ENCODE assay signal across 8 cellular contexts in genomic region chr10:119131512-119132240, GRCh38. TPM values are rescaled to one million over a fixed set of nuclear protein-coding genes. Genes with fewer than 3 reads are reported as not detected.
DNase-seq lines count a peak whose midpoint lies in the region; ATAC-seq and TF ChIP-seq lines count a peak whose summit lies in the region.

No MANE protein-coding gene starts in this region.

- peaks cover 37% of the 10 kb centered on the region for H3K36me3 Mint-ChIP-seq in activated B cell treated with CpG ODN at 0.5 μM for 24 hours (ENCODE audit: low read depth)

- peaks cover 14 to 75% (median 47%) of the 10 kb centered on the region in 4 donors for H3K36me3 ChIP-seq in esophagus muscularis mucosa
- H3K36me3 ChIP-seq in hepatocyte (replicated peaks; ENCODE audit: insufficient read depth, low read depth): peaks cover 8% of the 10 kb centered on the region

- intact Hi-C loops in activated B cell treated with CpG ODN at 0.5 μM for 24 hours (cut with micrococcal nuclease) (loop anchor here (5.0 kb wide), 1 partner anchor 49 kb away; the partner anchor contains the start of gene EIF3A), esophagus muscularis mucosa (cut with DNase I) (no loop called here)

- H3K4me3 ChIP-seq in esophagus muscularis mucosa (peak overlapping the region; percentile 24 to 49 (median 40)), hepatocyte (no peak overlapping the region)

- WGBS in esophagus muscularis mucosa: 59% methylated on average over 10 of the region's 10 CpGs
- WGBS in hepatocyte (ENCODE audit: low lambda C conversion rate, missing lambda C conversion rate): 78% methylated on average over 10 of the region's 10 CpGs

- TF ChIP-seq POLR2A in esophagus muscularis mucosa (IDR thresholded peaks at IDR 0.05; ENCODE audit: low read depth): no peak

- H3K27ac Mint-ChIP-seq in activated B cell treated with CpG ODN at 0.5 μM for 24 hours: peak overlapping the region; percentile 85

- no peaks in the 10 kb centered on the region for H3K27me3 ChIP-seq in esophagus muscularis mucosa
- H3K27me3 ChIP-seq in hepatocyte: no peaks in the 10 kb centered on the region

- H3K27ac ChIP-seq in esophagus muscularis mucosa (replicated peaks in 1 of 4) (peak overlapping the region; percentile 17 to 53 (median 34)), hepatocyte (no peak overlapping the region)

- POLR2A ChIA-PET in activated B cell treated with CpG ODN at 0.5 μM for 24 hours (lab: Charles Lee): interaction anchor here (1.2 kb wide), 1 partner anchor 51 kb away, joined by 5 read pairs; the partner anchor contains the start of gene EIF3A

- ATAC-seq in GM19023 (IDR thresholded peaks at IDR 0.05; ENCODE audit: unreplicated experiment) (peak; percentile 60), activated B cell treated with CpG ODN at 0.5 μM for 24 hours (ENCODE audit: low read depth) (peak; percentile 64)

- no peaks in the 10 kb centered on the region for H3K27me3 Mint-ChIP-seq in activated B cell treated with CpG ODN at 0.5 μM for 24 hours

- TF ChIP-seq EP300 in esophagus muscularis mucosa (IDR thresholded peaks at IDR 0.05): no peak

- H3K9me2 ChIP-seq in hepatocyte (replicated peaks; ENCODE audit: insufficient read depth): no peaks in the 10 kb centered on the region

- H3K4me3 Mint-ChIP-seq in activated B cell treated with CpG ODN at 0.5 μM for 24 hours: peak overlapping the region; percentile 84

- in situ Hi-C loops in ACHN (cut with HindIII; ENCODE audit: low pct_ligation_motif_present, low pct_unique_long_range_greater_than_20kb, low sequenced_read_pairs): no loop called here

- CTCF ChIA-PET in activated B cell treated with CpG ODN at 0.5 μM for 24 hours (lab: Charles Lee): interaction anchor here (0.6 kb wide), 1 partner anchor 95 kb away, joined by 3 read pairs; no protein-coding TSS in a partner anchor

- TF ChIP-seq CTCF in activated B cell treated with CpG ODN at 0.5 μM for 24 hours (IDR thresholded peaks at IDR 0.05) (no peak), esophagus muscularis mucosa (IDR thresholded peaks at IDR 0.05) (no peak), hepatocyte (IDR thresholded peaks at IDR 0.05; ENCODE audit: poor library complexity) (no peak)

- no peaks in the 10 kb centered on the region for H3K79me2 ChIP-seq in hepatocyte

- H3K4me1 Mint-ChIP-seq in activated B cell treated with CpG ODN at 0.5 μM for 24 hours: peaks cover 17% of the 10 kb centered on the region

- no peaks in the 10 kb centered on the region for H3K9me3 ChIP-seq in esophagus muscularis mucosa
- no peaks in the 10 kb centered on the region for H3K9me3 ChIP-seq in hepatocyte (ENCODE audit: low read depth)

- H3K4me1 ChIP-seq in esophagus muscularis mucosa (peaks cover 3 to 28% (median 10%) of the 10 kb centered on the region in 4 donors), hepatocyte (ENCODE audit: insufficient read depth) (no peaks in the 10 kb centered on the region)

- no peaks in the 10 kb centered on the region for H4K20me1 ChIP-seq in hepatocyte (ENCODE audit: insufficient read depth, poor library complexity, severe bottlenecking)

- H3K9me3 Mint-ChIP-seq in activated B cell treated with CpG ODN at 0.5 μM for 24 hours: no peaks in the 10 kb centered on the region

- peak; percentile 70 for DNase-seq in ACHN
- peak; percentile 9 for DNase-seq in HT-29 (ENCODE audit: low spot score)
- no peak for DNase-seq in activated B cell treated with CpG ODN at 0.5 μM for 24 hours
- DNase-seq in esophagus muscularis mucosa (ENCODE audit: extremely low spot score): no peak
- peak; percentile 61 for DNase-seq in renal cortical epithelial cell (ENCODE audit: low read depth)
- DNase-seq in hepatocyte (ENCODE audit: low spot score): no peak
- DNase-seq in germinal center (ENCODE audit: low spot score): no peak

- H2AFZ ChIP-seq in hepatocyte: no peak overlapping the region

- H3K4me2 ChIP-seq in hepatocyte: no peak overlapping the region

RNA-seq across cellular contexts. Expression of gene DENND10, which starts 27.8 kb away (rescaled TPM):
- total RNA-seq in HT-29 (2014; rRNA removed; shearing (Covaris generic)): 29.6 and 31.6 TPM in 2 replicates
- total RNA-seq in activated B cell treated with CpG ODN at 0.5 μM for 24 hours (14.4 and 15.0 TPM in 2 replicates), esophagus muscularis mucosa (10 to 100 TPM; 19.1 to 23.7 (median 22.3) TPM), renal cortical epithelial cell (76.1 and 82.3 TPM in 2 replicates), hepatocyte (94.7 and 106 TPM in 2 replicates)
- 64.4 and 75.3 TPM in 2 replicates for polyA plus RNA-seq in hepatocyte

RNA-seq across cellular contexts. Expression of gene SFXN4, which starts 33.8 kb away (rescaled TPM):
- total RNA-seq in HT-29 (2014; rRNA removed; shearing (Covaris generic)): 37.9 and 40.4 TPM in 2 replicates
- 18.4 and 21.7 TPM in 2 replicates for total RNA-seq in activated B cell treated with CpG ODN at 0.5 μM for 24 hours
- total RNA-seq in esophagus muscularis mucosa: 10 to 100 TPM; 14.1 to 39.9 (median 17.8) TPM
- 13.1 and 14.2 TPM in 2 replicates for total RNA-seq in renal cortical epithelial cell
- 22.8 and 27.2 TPM in 2 replicates for total RNA-seq in hepatocyte
- polyA plus RNA-seq in hepatocyte: 40.3 and 41.5 TPM in 2 replicates

RNA-seq across cellular contexts. Expression of gene PRDX3, which starts 46.9 kb away (rescaled TPM):
- total RNA-seq in HT-29 (2014; rRNA removed; shearing (Covaris generic)): 142 and 156 TPM in 2 replicates
- 62.8 and 63.7 TPM in 2 replicates for total RNA-seq in activated B cell treated with CpG ODN at 0.5 μM for 24 hours
- total RNA-seq in esophagus muscularis mucosa: 100 to 1,000 TPM; 128 to 195 (median 171) TPM
- 361 and 404 TPM in 2 replicates for total RNA-seq in renal cortical epithelial cell
- 326 and 333 TPM in 2 replicates for total RNA-seq in hepatocyte
- 282 and 294 TPM in 2 replicates for polyA plus RNA-seq in hepatocyte

RNA-seq across cellular contexts. Expression of gene EIF3A, which starts 51.1 kb away (rescaled TPM):
- total RNA-seq in HT-29 (2014; rRNA removed; shearing (Covaris generic)): 52.5 and 53.3 TPM in 2 replicates
- total RNA-seq in activated B cell treated with CpG ODN at 0.5 μM for 24 hours: 109 and 114 TPM in 2 replicates
- 100 to 1,000 TPM; 118 to 147 (median 128) TPM for total RNA-seq in esophagus muscularis mucosa
- total RNA-seq in renal cortical epithelial cell: 96.6 and 180 TPM in 2 replicates
- 93.7 and 97.2 TPM in 2 replicates for total RNA-seq in hepatocyte
- 53.2 and 56.6 TPM in 2 replicates for polyA plus RNA-seq in hepatocyte

Comparison
In these comparisons a context has a peak if more than half of its experiments do, and no peak if none do; other contexts are left out.
1. DNase-seq: peak in ACHN (single experiment), HT-29 (single experiment) and renal cortical epithelial cell (single experiment); none in activated B cell treated with CpG ODN at 0.5 μM for 24 hours (single experiment), esophagus muscularis mucosa (single experiment), hepatocyte (single experiment) and germinal center (single experiment).